In genomic region chr19:42714000-42714399, GRCh38 we compare ENCODE assay signal across 4 cellular contexts.
TF ChIP-seq lines count a peak whose summit lies in the region.

No MANE protein-coding gene starts in this region.

TF ChIP-seq in A549, 52 proteins besides CTCF, POLR2A, EP300 and RAD21:
- TF ChIP-seq MAFK (IDR thresholded peaks at IDR 0.05; ENCODE audit: partially characterized antibody), result peak; percentile 95

TF ChIP-seq in IMR-90, 13 proteins besides CTCF, POLR2A, EP300 and RAD21:
- TF ChIP-seq MAFK (IDR thresholded peaks at IDR 0.05; ENCODE audit: low read depth, low read length), result peak; percentile 70

TF ChIP-seq in K562, 482 proteins besides CTCF, POLR2A, EP300 and RAD21:
- TF ChIP-seq C11orf30 (IDR thresholded peaks at IDR 0.05; ENCODE audit: low read depth) (peak; percentile 56; the same call in 1 of the 2 replicates), MAFF (IDR thresholded peaks at IDR 0.05; ENCODE audit: low read length) (peak; percentile 42), ZNF316 (IDR thresholded peaks at IDR 0.05) (peak; percentile 70)
TF ChIP-seq in K562: peak in this region for 3; not testable (repeated sequence) for 479.

TF ChIP-seq in HepG2, 621 proteins besides CTCF, POLR2A, EP300 and RAD21:
- TF ChIP-seq MAFF (IDR thresholded peaks at IDR 0.05; ENCODE audit: low read depth, low read length) (peak; percentile 74), MAFK (conservative IDR thresholded peaks at IDR 0.05 in 1 of 2, IDR thresholded peaks at IDR 0.05 in 1 of 2; ENCODE audit: low read length in 2 of 2) (peak; percentile 68 to 80)
